20 cellular contexts compared by ENCODE assay signal in genomic region chr11:32229566-32230240, GRCh38.
"Had no signal": no experiment of that assay in that cellular context is flagged by ENCODE, and none has a peak within 500 bp of the region (broad histone marks: within the 10 kb centered on the region; RNA-seq: fewer than 3 reads in every experiment).

No MANE protein-coding gene starts in this region.

- DNase-seq: colonic mucosa; dermis blood vessel endothelial cell; endodermal cell; erythroblast; heart left ventricle; hypothalamus; kidney glomerular epithelial cell; mammary epithelial cell; naive thymus-derived CD4-positive, alpha-beta T cell; nephron progenitor cell; posterior cingulate gyrus; spleen; stimulated activated CD4-positive, alpha-beta T cell treated with anti-CD3 and anti-CD28 coated beads, Interleukin-2, amount 100 ng/mL, for 24 hours; stimulated activated CD4-positive, alpha-beta T cell treated with anti-CD3 and anti-CD28 coated beads, Interleukin-4, amount 100 ng/mL, for 4 hours; stimulated activated naive B cell treated with anti-CD40 and anti-IgM and Interleukin-4, amounts not matched to agents 10 μg/mL and 1 μg/mL and 100 μg/mL, for 72 hours; stimulated activated naive CD8-positive, alpha-beta T cell treated with anti-CD3 and anti-CD28 coated beads, Interleukin-15, amount 100 ng/mL, for 72 hours; testis; transverse colon had no signal

- H3K27ac ChIP-seq: colonic mucosa, heart left ventricle, neutrophil, spleen, testis, transverse colon had no signal

- H3K9me3 Mint-ChIP-seq: naive thymus-derived CD4-positive, alpha-beta T cell; stimulated activated naive B cell treated with anti-CD40 and anti-IgM and Interleukin-4, amounts not matched to agents 10 μg/mL and 1 μg/mL and 100 μg/mL, for 72 hours; stimulated activated naive CD8-positive, alpha-beta T cell treated with anti-CD3 and anti-CD28 coated beads, Interleukin-15, amount 100 ng/mL, for 72 hours had no signal

- H3K36me3 Mint-ChIP-seq: naive thymus-derived CD4-positive, alpha-beta T cell; stimulated activated naive B cell treated with anti-CD40 and anti-IgM and Interleukin-4, amounts not matched to agents 10 μg/mL and 1 μg/mL and 100 μg/mL, for 72 hours had no signal

- H3K4me1 Mint-ChIP-seq: nephron progenitor cell; stimulated activated naive B cell treated with anti-CD40 and anti-IgM and Interleukin-4, amounts not matched to agents 10 μg/mL and 1 μg/mL and 100 μg/mL, for 72 hours; stimulated activated naive CD8-positive, alpha-beta T cell treated with anti-CD3 and anti-CD28 coated beads, Interleukin-15, amount 100 ng/mL, for 72 hours had no signal

- ATAC-seq: heart left ventricle; naive thymus-derived CD4-positive, alpha-beta T cell; sciatic nerve; stimulated activated naive B cell treated with anti-CD40 and anti-IgM and Interleukin-4, amounts not matched to agents 10 μg/mL and 1 μg/mL and 100 μg/mL, for 72 hours; stimulated activated naive CD8-positive, alpha-beta T cell treated with anti-CD3 and anti-CD28 coated beads, Interleukin-15, amount 100 ng/mL, for 72 hours had no signal

- H3K36me3 ChIP-seq: colonic mucosa, heart left ventricle, neutrophil, spleen, transverse colon had no signal

- H3K4me3 ChIP-seq: colonic mucosa, heart left ventricle, spleen, testis, transverse colon had no signal

- H3K4me3 Mint-ChIP-seq: endodermal cell; naive thymus-derived CD4-positive, alpha-beta T cell; nephron progenitor cell; stimulated activated naive B cell treated with anti-CD40 and anti-IgM and Interleukin-4, amounts not matched to agents 10 μg/mL and 1 μg/mL and 100 μg/mL, for 72 hours; stimulated activated naive CD8-positive, alpha-beta T cell treated with anti-CD3 and anti-CD28 coated beads, Interleukin-15, amount 100 ng/mL, for 72 hours had no signal

- H3K27me3 ChIP-seq: colonic mucosa, spleen, testis, transverse colon had no signal

- H3K27ac Mint-ChIP-seq: endodermal cell; naive thymus-derived CD4-positive, alpha-beta T cell; nephron progenitor cell; stimulated activated naive B cell treated with anti-CD40 and anti-IgM and Interleukin-4, amounts not matched to agents 10 μg/mL and 1 μg/mL and 100 μg/mL, for 72 hours; stimulated activated naive CD8-positive, alpha-beta T cell treated with anti-CD3 and anti-CD28 coated beads, Interleukin-15, amount 100 ng/mL, for 72 hours had no signal

- H3K4me1 ChIP-seq: colonic mucosa, heart left ventricle, spleen, testis, transverse colon had no signal

- H3K9me3 ChIP-seq: colonic mucosa, heart left ventricle, neutrophil, spleen, testis, transverse colon had no signal
